ENCODE assay signal across 37 cellular contexts in genomic region chr16:2743007-2743810, GRCh38. TPM values are rescaled to one million over a fixed set of nuclear protein-coding genes. Genes with fewer than 3 reads are reported as not detected.
"Had no signal": no experiment of that assay in that cellular context is flagged by ENCODE, and none has a peak within 500 bp of the region (broad histone marks: within the 10 kb centered on the region; RNA-seq: fewer than 3 reads in every experiment).

No MANE protein-coding gene starts in this region.

- H3K4me3 ChIP-seq: Peyer's patch had no signal

- H3K27me3 ChIP-seq: brain microvascular endothelial cell, Peyer's patch had no signal

- H3K27me3 Mint-ChIP-seq: activated CD4-positive, alpha-beta memory T cell treated with anti-CD3 and anti-CD28 coated beads, Interleukin-2, amount 10 ng/mL, durations not matched to agents 7 days and 5 days; activated CD8-positive, alpha-beta memory T cell treated with anti-CD3 and anti-CD28 coated beads, Interleukin-2, amount 10 ng/mL, durations not matched to agents 7 days and 5 days; activated naive CD8-positive, alpha-beta T cell; activated naive CD8-positive, alpha-beta T cell treated with anti-CD3 and anti-CD28 coated beads, Interleukin-2, amount 50 U/mL, for 24 hours had no signal

- H3K4me1 Mint-ChIP-seq: activated naive CD8-positive, alpha-beta T cell treated with anti-CD3 and anti-CD28 coated beads, Interleukin-2, amount 50 U/mL, for 24 hours; T-cell had no signal

- H3K27ac ChIP-seq: brain microvascular endothelial cell, KMS-11, Peyer's patch, WERI-Rb-1 had no signal

- H3K4me2 ChIP-seq: KMS-11 had no signal

- H3K4me1 ChIP-seq: Peyer's patch had no signal

- H3K9ac ChIP-seq: KMS-11 had no signal

- H3K9me3 ChIP-seq: Peyer's patch had no signal

- H3K4me3 Mint-ChIP-seq: activated CD4-positive, alpha-beta memory T cell treated with anti-CD3 and anti-CD28 coated beads, Interleukin-2, amount 10 ng/mL, durations not matched to agents 7 days and 5 days; activated CD8-positive, alpha-beta memory T cell treated with anti-CD3 and anti-CD28 coated beads, Interleukin-2, amount 10 ng/mL, durations not matched to agents 7 days and 5 days; activated naive CD4-positive, alpha-beta T cell treated with anti-CD3 and anti-CD28 coated beads, Interleukin-2, amount 10 ng/mL, durations not matched to agents 7 days and 5 days; activated naive CD8-positive, alpha-beta T cell; activated naive CD8-positive, alpha-beta T cell treated with anti-CD3 and anti-CD28 coated beads, Interleukin-2, amount 50 U/mL, for 24 hours; T-cell had no signal

- DNase-seq: activated CD4-positive, alpha-beta memory T cell treated with anti-CD3 and anti-CD28 coated beads, Interleukin-2, amount 10 ng/mL, durations not matched to agents 7 days and 5 days; activated CD4-positive, alpha-beta T cell treated with anti-CD3 and anti-CD28 coated beads for 1 hour; activated CD4-positive, alpha-beta T cell treated with anti-CD3 and anti-CD28 coated beads for 48 hours; activated CD4-positive, CD25-positive, alpha-beta regulatory T cell; activated CD8-positive, alpha-beta memory T cell treated with anti-CD3 and anti-CD28 coated beads for 24 hours; activated CD8-positive, alpha-beta memory T cell treated with anti-CD3 and anti-CD28 coated beads, Interleukin-2, amount 10 ng/mL, durations not matched to agents 7 days and 5 days; activated CD8-positive, alpha-beta memory T cell treated with anti-CD3 and anti-CD28 coated beads, Interleukin-2, amount 50 U/mL, for 48 hours; activated effector memory CD4-positive, alpha-beta T cell treated with Interleukin-2 at 50 U/mL for 16 hours; activated naive CD4-positive, alpha-beta T cell treated with anti-CD3 and anti-CD28 coated beads, Interleukin-2, amount 10 ng/mL, durations not matched to agents 7 days and 5 days; activated naive CD8-positive, alpha-beta T cell treated with anti-CD3 and anti-CD28 coated beads, Interleukin-2, amount 50 U/mL, for 24 hours; activated T-cell treated with anti-CD3 and anti-CD28 coated beads, Interleukin-2, amount 50 U/mL, for 48 hours; brain microvascular endothelial cell; MM.1S; MV-4-11; NCI-H1092; NCI-H1436 treated with DMSO at 0.1 percent for 48 hours; NCI-H1694 treated with DMSO at 0.1 percent for 48 hours; NCI-H2029; NCI-H345; NCI-H524 treated with DMSO at 0.1 percent for 48 hours; NCI-H748 treated with DMSO at 0.1 percent for 48 hours; NK-92 treated with Interleukin-12 subunit alpha and Interleukin-12 subunit beta, amount 100 ng/mL, for 24 hours; PC-3; Peyer's patch; RPMI8226; SIG-M5; T-cell; T-helper 2 cell; T-helper 9 cell; WERI-Rb-1 had no signal

- H3K36me3 Mint-ChIP-seq: activated CD8-positive, alpha-beta memory T cell treated with anti-CD3 and anti-CD28 coated beads, Interleukin-2, amount 10 ng/mL, durations not matched to agents 7 days and 5 days; activated naive CD4-positive, alpha-beta T cell treated with anti-CD3 and anti-CD28 coated beads, Interleukin-2, amount 10 ng/mL, durations not matched to agents 7 days and 5 days; activated naive CD8-positive, alpha-beta T cell; T-cell had no signal

- H3K36me3 ChIP-seq: brain microvascular endothelial cell, Peyer's patch, WERI-Rb-1 had no signal

- H3K27ac Mint-ChIP-seq: activated CD4-positive, alpha-beta memory T cell treated with anti-CD3 and anti-CD28 coated beads, Interleukin-2, amount 10 ng/mL, durations not matched to agents 7 days and 5 days; activated CD8-positive, alpha-beta memory T cell treated with anti-CD3 and anti-CD28 coated beads, Interleukin-2, amount 10 ng/mL, durations not matched to agents 7 days and 5 days; activated naive CD4-positive, alpha-beta T cell treated with anti-CD3 and anti-CD28 coated beads, Interleukin-2, amount 10 ng/mL, durations not matched to agents 7 days and 5 days; activated naive CD8-positive, alpha-beta T cell; activated naive CD8-positive, alpha-beta T cell treated with anti-CD3 and anti-CD28 coated beads, Interleukin-2, amount 50 U/mL, for 24 hours; T-cell had no signal

- ATAC-seq: activated CD8-positive, alpha-beta memory T cell treated with anti-CD3 and anti-CD28 coated beads, Interleukin-2, amount 10 ng/mL, durations not matched to agents 7 days and 5 days; activated naive CD8-positive, alpha-beta T cell treated with anti-CD3 and anti-CD28 coated beads, Interleukin-2, amount 50 U/mL, for 24 hours; PC-3; SK-N-SH treated with all-trans-retinoic acid at 6 μM for 48 hours; T-cell had no signal

RNA-seq across cellular contexts. Expression of gene PRSS33, which starts 44.2 kb away (rescaled TPM):
- total RNA-seq: activated CD4-positive, alpha-beta memory T cell treated with anti-CD3 and anti-CD28 coated beads, Interleukin-2, amount 10 ng/mL, durations not matched to agents 7 days and 5 days; activated CD8-positive, alpha-beta memory T cell treated with anti-CD3 and anti-CD28 coated beads, Interleukin-2, amount 10 ng/mL, durations not matched to agents 7 days and 5 days; aorta; LHCN-M2; NCI-H460; Peyer's patch; T-cell had no signal

RNA-seq across cellular contexts. Expression of gene PRSS41, which starts 55.1 kb away (rescaled TPM):
- total RNA-seq: activated CD4-positive, alpha-beta memory T cell treated with anti-CD3 and anti-CD28 coated beads, Interleukin-2, amount 10 ng/mL, durations not matched to agents 7 days and 5 days; activated CD8-positive, alpha-beta memory T cell treated with anti-CD3 and anti-CD28 coated beads, Interleukin-2, amount 10 ng/mL, durations not matched to agents 7 days and 5 days; aorta; LHCN-M2; NCI-H460; PC-3; Peyer's patch; SK-MEL-5; T-cell had no signal
